Comparison of ENCODE assay signal across 20 cellular contexts in the genomic region with DNA sequence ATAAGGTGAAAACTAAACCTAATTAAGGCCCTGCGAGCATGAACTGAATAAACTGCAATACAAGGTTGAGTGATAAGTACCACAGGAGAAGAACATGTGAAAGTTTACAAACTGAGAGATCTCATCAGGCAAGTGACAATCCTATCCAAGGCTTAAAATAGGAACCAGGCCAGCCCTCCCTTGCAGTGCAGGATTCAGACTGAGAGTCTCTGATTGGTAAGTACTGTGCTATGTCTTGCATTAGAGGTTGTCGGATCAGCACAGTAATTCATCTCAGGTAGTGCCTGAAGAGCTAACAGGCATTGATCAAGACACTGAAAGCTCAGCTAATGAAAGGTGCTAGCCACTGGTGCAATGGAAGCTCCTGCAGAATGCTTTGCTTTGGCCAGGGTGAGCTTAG.
DNase-seq lines count a peak whose midpoint lies in the region; TF ChIP-seq lines count a peak whose summit lies in the region.
"Had no signal": no experiment of that assay in that cellular context is flagged by ENCODE, and none has a peak within 500 bp of the region (broad histone marks: within the 10 kb centered on the region; RNA-seq: fewer than 3 reads in every experiment).

No MANE protein-coding gene starts in this region.

- H3K9me3 Mint-ChIP-seq in nephron = no peaks in the 10 kb centered on the region

- H3K27me3 Mint-ChIP-seq in nephron (ENCODE audit: low read depth) = peaks cover 19% of the 10 kb centered on the region

- H3K36me3 ChIP-seq in H7 (replicated peaks; ENCODE audit: control insufficient read depth, insufficient read depth, low read length) (peaks cover 24% of the 10 kb centered on the region), WERI-Rb-1 (no peaks in the 10 kb centered on the region)
- H3K36me3 ChIP-seq in effector memory CD4-positive, alpha-beta T cell (ENCODE audit: control insufficient read depth, insufficient read depth, low read length) = no peaks in the 10 kb centered on the region

- H3K4me3 Mint-ChIP-seq in nephron = no peak overlapping the region
- H3K4me3 Mint-ChIP-seq: B cell, CD14-positive monocyte had no signal

- peaks cover 13% of the 10 kb centered on the region for H3K4me1 Mint-ChIP-seq in nephron
- H3K4me1 Mint-ChIP-seq: B cell had no signal

- peak overlapping the region in 2 of 3 experiments; percentile 68 to 74 for H3K27ac Mint-ChIP-seq in nephron
- H3K27ac Mint-ChIP-seq: B cell had no signal

- H3K36me3 Mint-ChIP-seq in nephron (ENCODE audit: low read depth) = no peaks in the 10 kb centered on the region

- no peaks in the 10 kb centered on the region for H3K9me3 ChIP-seq in WERI-Rb-1 (ENCODE audit: severe bottlenecking)
- H3K9me3 ChIP-seq in effector memory CD4-positive, alpha-beta T cell (ENCODE audit: control insufficient read depth, low read length) = no peaks in the 10 kb centered on the region
- H3K9me3 ChIP-seq: A549 had no signal

- DNase-seq in H7 = no peak
- DNase-seq in WERI-Rb-1 = peak; percentile 54
- no peak for DNase-seq in effector memory CD4-positive, alpha-beta T cell
- no peak for DNase-seq in NOMO-1 treated with DMSO at 0.1 percent for 48 hours (lab: John Stamatoyannopoulos, UW; ENCODE audit: unreplicated experiment)
- no peak for DNase-seq in activated gamma-delta T cell treated with Interleukin-2 at 50 U/mL for 16 hours
- DNase-seq in SW 1271 (lab: John Stamatoyannopoulos, UW) = no peak
- DNase-seq: MM.1S, NCI-H1092, NCI-H1436, NCI-H1930, NCI-H69, SIG-M5 had no signal

- no peak overlapping the region for H3K27ac ChIP-seq in WERI-Rb-1
- no peak overlapping the region for H3K27ac ChIP-seq in effector memory CD4-positive, alpha-beta T cell (ENCODE audit: insufficient read depth, low read length, poor library complexity, severe bottlenecking)
- H3K27ac ChIP-seq: A549, GM23248 had no signal

- TF ChIP-seq CTCF in WERI-Rb-1 (IDR thresholded peaks at IDR 0.05; ENCODE audit: low read depth, low read length) (no peak), nephron (IDR thresholded peaks at IDR 0.05; ENCODE audit: unreplicated experiment in 3 of 3) (no peak)

- H3K4me3 ChIP-seq in H7 (ENCODE audit: insufficient read depth, low read depth, low read length) (peak overlapping the region; percentile 62), WERI-Rb-1 (ENCODE audit: low read depth, low read length) (no peak overlapping the region), iPS-11a (ENCODE audit: low read depth, low read length) (peak overlapping the region; percentile 28)
- no peak overlapping the region for H3K4me3 ChIP-seq in effector memory CD4-positive, alpha-beta T cell (ENCODE audit: insufficient read depth, low read depth, low read length, poor library complexity, severe bottlenecking)
- H3K4me3 ChIP-seq: A549, GM12878, GM23248, K562 had no signal

- H3K27me3 ChIP-seq in H7 (ENCODE audit: control insufficient read depth, insufficient read depth, low read length) = no peaks in the 10 kb centered on the region
- H3K27me3 ChIP-seq in WERI-Rb-1 (ENCODE audit: insufficient read depth, low read depth, severe bottlenecking) = no peaks in the 10 kb centered on the region
- no peaks in the 10 kb centered on the region for H3K27me3 ChIP-seq in effector memory CD4-positive, alpha-beta T cell (replicated peaks; ENCODE audit: control insufficient read depth, insufficient read depth, low read length, poor library complexity, severe bottlenecking)

- no peaks in the 10 kb centered on the region for H3K4me1 ChIP-seq in effector memory CD4-positive, alpha-beta T cell (ENCODE audit: control insufficient read depth, insufficient read depth, low read length, poor library complexity, severe bottlenecking)

Comparison
In these comparisons a context has a peak if more than half of its experiments do, and no peak if none do; other contexts are left out.
1. H3K4me3 ChIP-seq: peak in H7 (single experiment) and iPS-11a (single experiment); none in WERI-Rb-1 (single experiment) and effector memory CD4-positive, alpha-beta T cell (single experiment).